Comparison of ENCODE assay signal across 15 cellular contexts in the genomic region with DNA sequence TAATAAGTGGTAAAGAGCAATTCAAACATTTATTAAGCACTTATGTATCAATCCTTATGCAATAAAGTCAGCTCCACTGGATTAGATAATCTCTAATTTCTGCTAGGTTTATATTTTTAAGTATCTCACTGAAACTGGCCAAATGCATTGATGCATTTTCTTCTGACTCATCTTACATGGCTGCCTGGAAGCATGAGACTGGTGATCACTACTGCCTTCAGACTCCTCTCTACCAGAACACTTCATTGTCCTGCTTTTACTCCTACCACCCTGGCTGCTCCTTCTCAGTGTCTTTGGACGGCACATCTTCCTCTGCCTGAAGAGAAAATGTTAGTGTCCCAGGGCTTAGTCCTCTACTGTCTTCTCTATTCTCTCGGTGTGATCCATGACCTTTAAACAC. TPM values are rescaled to one million over a fixed set of nuclear protein-coding genes. Genes with fewer than 3 reads are reported as not detected.
A peak's percentile ranks its signal among the peaks of the same experiment; 100 is the strongest.
DNase-seq lines count a peak whose midpoint lies in the region; ATAC-seq and TF ChIP-seq lines count a peak whose summit lies in the region.
"Had no signal": no experiment of that assay in that cellular context is flagged by ENCODE, and none has a peak within 500 bp of the region (broad histone marks: within the 10 kb centered on the region; RNA-seq: fewer than 3 reads in every experiment).

No MANE protein-coding gene starts in this region.

- H3K36me3 Mint-ChIP-seq in activated CD8-positive, alpha-beta T cell treated with anti-CD3 and anti-CD28 coated beads for 36 hours (ENCODE audit: low read depth) = peaks cover 22% of the 10 kb centered on the region
- H3K36me3 Mint-ChIP-seq in activated CD8-positive, alpha-beta T cell treated with anti-CD3 and anti-CD28 coated beads, Interleukin-2, amount 10 ng/mL, durations not matched to agents 7 days and 5 days (ENCODE audit: low read depth) = peaks cover 26% of the 10 kb centered on the region
- H3K36me3 Mint-ChIP-seq in T-helper 17 cell (ENCODE audit: low read depth) = peaks cover 8% of the 10 kb centered on the region

- intact Hi-C loops in activated CD8-positive, alpha-beta T cell treated with anti-CD3 and anti-CD28 coated beads for 36 hours (cut with micrococcal nuclease) = no loop called here

- CTCF ChIA-PET in activated CD8-positive, alpha-beta T cell treated with anti-CD3 and anti-CD28 coated beads for 36 hours (lab: Charles Lee) = interaction anchor here (1.4 kb wide), 1 partner anchor 8 kb away, joined by 3 read pairs; no protein-coding TSS in a partner anchor
- CTCF ChIA-PET in activated CD8-positive, alpha-beta T cell treated with anti-CD3 and anti-CD28 coated beads, Interleukin-2, amount 10 ng/mL, durations not matched to agents 7 days and 5 days (lab: Charles Lee) = no interaction called here

- TF ChIP-seq CTCF in activated CD8-positive, alpha-beta T cell treated with anti-CD3 and anti-CD28 coated beads for 36 hours (IDR thresholded peaks at IDR 0.05) = no peak
- TF ChIP-seq CTCF in epithelial cell of esophagus (IDR thresholded peaks at IDR 0.05; ENCODE audit: insufficient read depth, low read depth, low read length, missing control alignments) = no peak

- POLR2A ChIA-PET in activated CD8-positive, alpha-beta T cell treated with anti-CD3 and anti-CD28 coated beads for 36 hours (lab: Charles Lee) = no interaction called here
- POLR2A ChIA-PET in activated CD8-positive, alpha-beta T cell treated with anti-CD3 and anti-CD28 coated beads, Interleukin-2, amount 10 ng/mL, durations not matched to agents 7 days and 5 days (lab: Charles Lee) = no interaction called here

- peaks cover 54% of the 10 kb centered on the region for H3K4me1 Mint-ChIP-seq in activated CD8-positive, alpha-beta T cell treated with anti-CD3 and anti-CD28 coated beads for 36 hours (ENCODE audit: low read depth)
- peaks cover 40% of the 10 kb centered on the region for H3K4me1 Mint-ChIP-seq in activated CD8-positive, alpha-beta T cell treated with anti-CD3 and anti-CD28 coated beads, Interleukin-2, amount 10 ng/mL, durations not matched to agents 7 days and 5 days (ENCODE audit: low read depth)
- H3K4me1 Mint-ChIP-seq in T-helper 17 cell = peaks cover 40% of the 10 kb centered on the region

- H3K9me3 ChIP-seq in T-helper 17 cell (ENCODE audit: control insufficient read depth, low read length, poor library complexity, severe bottlenecking) = no peaks in the 10 kb centered on the region
- H3K9me3 ChIP-seq: lower lobe of right lung, Peyer's patch had no signal

- H3K9me3 Mint-ChIP-seq in activated CD8-positive, alpha-beta T cell treated with anti-CD3 and anti-CD28 coated beads for 36 hours = no peaks in the 10 kb centered on the region
- no peaks in the 10 kb centered on the region for H3K9me3 Mint-ChIP-seq in activated CD8-positive, alpha-beta T cell treated with anti-CD3 and anti-CD28 coated beads, Interleukin-2, amount 10 ng/mL, durations not matched to agents 7 days and 5 days (ENCODE audit: insufficient read depth)
- H3K9me3 Mint-ChIP-seq: endodermal cell, neural crest cell had no signal

- peak overlapping the region; percentile 6 for H3K27ac Mint-ChIP-seq in activated CD8-positive, alpha-beta T cell treated with anti-CD3 and anti-CD28 coated beads for 36 hours
- no peak overlapping the region for H3K27ac Mint-ChIP-seq in activated CD8-positive, alpha-beta T cell treated with anti-CD3 and anti-CD28 coated beads, Interleukin-2, amount 10 ng/mL, durations not matched to agents 7 days and 5 days
- H3K27ac Mint-ChIP-seq in T-helper 17 cell = peak overlapping the region; percentile 34
- H3K27ac Mint-ChIP-seq: endodermal cell had no signal

- no peak overlapping the region for H3K4me3 ChIP-seq in epithelial cell of esophagus (ENCODE audit: low read length)
- H3K4me3 ChIP-seq: cardiac muscle cell, lower lobe of right lung, Peyer's patch had no signal

- ATAC-seq in activated CD8-positive, alpha-beta T cell treated with anti-CD3 and anti-CD28 coated beads for 36 hours = peak; percentile 39
- ATAC-seq in activated CD8-positive, alpha-beta T cell treated with anti-CD3 and anti-CD28 coated beads, Interleukin-2, amount 10 ng/mL, durations not matched to agents 7 days and 5 days = no peak
- ATAC-seq in T-helper 17 cell (no peak), GM18498 (IDR thresholded peaks at IDR 0.05; ENCODE audit: unreplicated experiment) (no peak)

- H3K27me3 Mint-ChIP-seq in activated CD8-positive, alpha-beta T cell treated with anti-CD3 and anti-CD28 coated beads for 36 hours = no peaks in the 10 kb centered on the region
- no peaks in the 10 kb centered on the region for H3K27me3 Mint-ChIP-seq in activated CD8-positive, alpha-beta T cell treated with anti-CD3 and anti-CD28 coated beads, Interleukin-2, amount 10 ng/mL, durations not matched to agents 7 days and 5 days (ENCODE audit: low read depth)
- H3K27me3 Mint-ChIP-seq in T-helper 17 cell = no peaks in the 10 kb centered on the region

- no peak for DNase-seq in activated CD8-positive, alpha-beta T cell treated with anti-CD3 and anti-CD28 coated beads for 36 hours
- DNase-seq in activated CD8-positive, alpha-beta T cell treated with anti-CD3 and anti-CD28 coated beads, Interleukin-2, amount 10 ng/mL, durations not matched to agents 7 days and 5 days = no peak
- no peak for DNase-seq in T-helper 17 cell
- DNase-seq in epithelial cell of esophagus (ENCODE audit: low read depth) = peak; percentile 18
- DNase-seq in renal cortical epithelial cell (ENCODE audit: low read depth) = peak; percentile 47
- no peak for DNase-seq in NCI-H774 (lab: John Stamatoyannopoulos, UW)
- DNase-seq in stimulated activated CD8-positive, alpha-beta memory T cell treated with anti-CD3 and anti-CD28 coated beads, Interleukin-4, amount 100 ng/mL, for 48 hours = no peak
- DNase-seq: endodermal cell, Kasumi-1, lower lobe of right lung, NCI-H748 treated with DMSO at 0.1 percent for 48 hours, Peyer's patch had no signal

- no peak overlapping the region for H3K4me3 Mint-ChIP-seq in activated CD8-positive, alpha-beta T cell treated with anti-CD3 and anti-CD28 coated beads for 36 hours
- no peak overlapping the region for H3K4me3 Mint-ChIP-seq in activated CD8-positive, alpha-beta T cell treated with anti-CD3 and anti-CD28 coated beads, Interleukin-2, amount 10 ng/mL, durations not matched to agents 7 days and 5 days
- peak overlapping the region; percentile 1 for H3K4me3 Mint-ChIP-seq in T-helper 17 cell
- H3K4me3 Mint-ChIP-seq: endodermal cell, neural crest cell had no signal

RNA-seq across cellular contexts. Expression of a gene that starts 7.4 kb away (rescaled TPM):
- 10 to 100 TPM; 39.6 to 40.3 TPM for total RNA-seq in activated CD8-positive, alpha-beta T cell treated with anti-CD3 and anti-CD28 coated beads for 36 hours
- total RNA-seq in activated CD8-positive, alpha-beta T cell treated with anti-CD3 and anti-CD28 coated beads, Interleukin-2, amount 10 ng/mL, durations not matched to agents 7 days and 5 days = 10 to 100 TPM; 45.7 to 48.7 TPM
- total RNA-seq in T-helper 17 cell (10 to 100 TPM; 87.6 to 95.6 TPM), renal cortical epithelial cell (7.6 and 15.3 TPM in 2 replicates)

Comparison
In these comparisons a context has a peak if more than half of its experiments do, and no peak if none do; other contexts are left out.
1. DNase-seq: peak in epithelial cell of esophagus (single experiment) and renal cortical epithelial cell (single experiment); none in activated CD8-positive, alpha-beta T cell treated with anti-CD3 and anti-CD28 coated beads for 36 hours (single experiment), activated CD8-positive, alpha-beta T cell treated with anti-CD3 and anti-CD28 coated beads, Interleukin-2, amount 10 ng/mL, durations not matched to agents 7 days and 5 days (single experiment), T-helper 17 cell (0 of 3), NCI-H774 (single experiment) and stimulated activated CD8-positive, alpha-beta memory T cell treated with anti-CD3 and anti-CD28 coated beads, Interleukin-4, amount 100 ng/mL, for 48 hours (single experiment).